1 cellular context compared by ENCODE assay signal in genomic region chr12:57229041-57229633, GRCh38.
TF ChIP-seq lines count a peak whose summit lies in the region.

No MANE protein-coding gene starts in this region.

TF ChIP-seq in GM12878, 131 proteins besides CTCF, POLR2A, EP300 and RAD21:
- TF ChIP-seq SREBF1 (IDR thresholded peaks at IDR 0.05; ENCODE audit: low read length), result 0 out of 2 replicates have a peak, but pooled peaks have one; percentile 76
- no peak for TF ChIP-seq SMC3 (IDR thresholded peaks at IDR 0.05; ENCODE audit: borderline replicate concordance, low read length)
- TF ChIP-seq CBX3 (IDR thresholded peaks at IDR 0.05; ENCODE audit: borderline replicate concordance, low read depth), result no peak
- peak; percentile 29; the same call in 1 of the 2 replicates for TF ChIP-seq CBFB (IDR thresholded peaks at IDR 0.05; ENCODE audit: low read depth)
- TF ChIP-seq RUNX3 (IDR thresholded peaks at IDR 0.05; ENCODE audit: low read length), result peak; percentile 49
- TF ChIP-seq RCOR1 (conservative IDR thresholded peaks at IDR 0.05; ENCODE audit: low read depth, low read length), result no peak
